26 cellular contexts compared by ENCODE assay signal in genomic region chr16:71489122-71489521, GRCh38. TPM values are rescaled to one million over a fixed set of nuclear protein-coding genes. Genes with fewer than 3 reads are reported as not detected.
A peak's percentile ranks its signal among the peaks of the same experiment; 100 is the strongest.
DNase-seq lines count a peak whose midpoint lies in the region; ATAC-seq, FAIRE-seq and TF ChIP-seq lines count a peak whose summit lies in the region.
"Had no signal": no experiment of that assay in that cellular context is flagged by ENCODE, and none has a peak within 500 bp of the region (broad histone marks: within the 10 kb centered on the region; RNA-seq: fewer than 3 reads in every experiment).

Gene ZNF19 (minus strand): TSS chr16:71489324. CDS start chr16:71482114, 7,210 bp downstream.

- H3K36me3 ChIP-seq in heart right ventricle (no peaks in the 10 kb centered on the region), K562 (ENCODE audit: control insufficient read depth, insufficient read depth, low read length) (no peaks in the 10 kb centered on the region; the same call in 2 of the 3 replicates), upper lobe of right lung (no peaks in the 10 kb centered on the region)
- H3K36me3 ChIP-seq: BE2C, MG63 had no signal

- POLR2A ChIA-PET in K562 (lab: Yijun Ruan, JAX), result no interaction called here

- CTCF ChIA-PET in K562 (lab: Yijun Ruan, JAX; ENCODE audit: low intra/inter-chr PET ratio), result no interaction called here

- H3K4me2 ChIP-seq in K562 (ENCODE audit: insufficient read depth, low read length), result no peak within 1 kb of the TSS

- no peaks in the 10 kb centered on the region for H3K9me1 ChIP-seq in K562 (ENCODE audit: control insufficient read depth, insufficient read depth, low read length)

- H3K4me3 ChIP-seq in heart right ventricle (no peak within 1 kb of the TSS), K562 (no peak within 1 kb of the TSS), upper lobe of right lung (no peak within 1 kb of the TSS)
- H3K4me3 ChIP-seq: MG63 had no signal

- no peak for FAIRE-seq in K562 (lab: Jason Lieb, UNC)
- FAIRE-seq: GM12892 had no signal

- H3K4me3 Mint-ChIP-seq in progenitor cell of endocrine pancreas (ENCODE audit: low read depth), result no peak within 1 kb of the TSS
- H3K4me3 Mint-ChIP-seq: CD14-positive monocyte had no signal

- no peak for TF ChIP-seq EP300 in K562 (IDR thresholded peaks at IDR 0.05; ENCODE audit: low read length)

- TF ChIP-seq RAD21 in K562 (CRISPR knock-in tag; conservative IDR thresholded peaks at IDR 0.05 in 1 of 2, IDR thresholded peaks at IDR 0.05 in 1 of 2), result no peak

- no peaks in the 10 kb centered on the region for H4K20me1 ChIP-seq in K562 (replicated peaks; ENCODE audit: control insufficient read depth, insufficient read depth, low read length)

- TF ChIP-seq CTCF in heart right ventricle (IDR thresholded peaks at IDR 0.05) (no peak), K562 (IDR thresholded peaks at IDR 0.05 in 2 of 3, conservative IDR thresholded peaks at IDR 0.05 in 1 of 3; ENCODE audit: insufficient read depth in 2 of 3, low read depth in 1 of 3, low read length in 3 of 3) (no peak), progenitor cell of endocrine pancreas (IDR thresholded peaks at IDR 0.05; ENCODE audit: unreplicated experiment) (no peak), upper lobe of right lung (IDR thresholded peaks at IDR 0.05) (no peak)

- no peak within 1 kb of the TSS for H3K27ac Mint-ChIP-seq in progenitor cell of endocrine pancreas

- no peak within 1 kb of the TSS for H3K9ac ChIP-seq in K562 (ENCODE audit: insufficient read depth in 1 of 2, low read depth in 2 of 2, low read length in 2 of 2)

- no peaks in the 10 kb centered on the region for H3K9me3 Mint-ChIP-seq in progenitor cell of endocrine pancreas (ENCODE audit: low read depth)
- H3K9me3 Mint-ChIP-seq: CD8-positive, alpha-beta memory T cell had no signal

- H3K27me3 Mint-ChIP-seq in progenitor cell of endocrine pancreas, result no peaks in the 10 kb centered on the region

- WGBS in heart right ventricle, 2 donors, result 85 to 86% methylated on average over 22 of the region's 22 CpGs
- WGBS in K562 (ENCODE audit: insufficient coverage, low coverage, missing lambda C conversion rate), result 94% methylated on average over 21 of the region's 22 CpGs

- peaks cover 5% of the 10 kb centered on the region for H3K4me1 Mint-ChIP-seq in progenitor cell of endocrine pancreas (ENCODE audit: low read depth)

- H3K9me3 ChIP-seq in heart right ventricle (no peaks in the 10 kb centered on the region), K562 (replicated peaks; ENCODE audit: control insufficient read depth, insufficient read depth, low read depth, low read length) (no peaks in the 10 kb centered on the region; the same call in 1 of the 2 replicates), upper lobe of right lung (no peaks in the 10 kb centered on the region)
- H3K9me3 ChIP-seq: BE2C, MG63 had no signal

- peaks cover 0 to 5% (median 0%) of the 10 kb centered on the region in 9 donors for H3K4me1 ChIP-seq in heart right ventricle
- peaks cover 18 to 25% of the 10 kb centered on the region in 2 experiments for H3K4me1 ChIP-seq in K562 (replicated peaks in 1 of 2; ENCODE audit: control insufficient read depth in 2 of 2, insufficient read depth in 2 of 2, low read length in 2 of 2)
- no peaks in the 10 kb centered on the region for H3K4me1 ChIP-seq in upper lobe of right lung
- H3K4me1 ChIP-seq: BE2C had no signal

- intact Hi-C loops in left cardiac atrium (cut with DNase I) (no loop called here), heart right ventricle (cut with DNase I) (loop anchor here in 1 of 10 donors (5.0 kb wide), 1 partner anchor 37 kb away; no protein-coding TSS in a partner anchor), K562 (cut with micrococcal nuclease) (no loop called here), upper lobe of right lung (cut with DNase I) (no loop called here), head of caudate nucleus (cut with DNase I) (loop anchor here (10.0 kb wide), 1 partner anchor 76 kb away; no protein-coding TSS in a partner anchor)

- BruUV-seq in K562 (replicated peaks; lab: Mats Ljungman, UMichigan), result no TSS peak

- no peak within 1 kb of the TSS for H3K27ac ChIP-seq in heart right ventricle
- H3K27ac ChIP-seq in K562 (ENCODE audit: extremely low read depth, low read depth, low read length), result no peak within 1 kb of the TSS
- no peak within 1 kb of the TSS for H3K27ac ChIP-seq in upper lobe of right lung

- ATAC-seq in left cardiac atrium (no peak), heart right ventricle (no peak), K562 (no peak), upper lobe of right lung (no peak), GM18517 (IDR thresholded peaks at IDR 0.05; ENCODE audit: unreplicated experiment) (no peak)
- ATAC-seq: Panc1 had no signal

- H3K79me2 ChIP-seq in K562 (ENCODE audit: control insufficient read depth, insufficient read depth, low read length), result no peaks in the 10 kb centered on the region

- no peaks in the 10 kb centered on the region for H3K36me3 Mint-ChIP-seq in progenitor cell of endocrine pancreas (ENCODE audit: insufficient read depth)
- H3K36me3 Mint-ChIP-seq: CD14-positive monocyte; CD8-positive, alpha-beta memory T cell had no signal

- peak within 1 kb of the TSS; percentile 52 for H2AFZ ChIP-seq in K562 (ENCODE audit: low read depth, low read length)

- H3K27me3 ChIP-seq in heart right ventricle (peaks cover 0 to 4% (median 0%) of the 10 kb centered on the region in 7 donors), K562 (ENCODE audit: control insufficient read depth in 2 of 2, insufficient read depth in 2 of 2, low read length in 2 of 2) (no peaks in the 10 kb centered on the region), upper lobe of right lung (no peaks in the 10 kb centered on the region)
- H3K27me3 ChIP-seq: MG63 had no signal

- in situ Hi-C loops in K562 (cut with MboI), result no loop called here

- peak; percentile 20 for DNase-seq in left cardiac atrium
- DNase-seq in heart right ventricle, result no peak
- DNase-seq in K562 (ENCODE audit: extremely low read depth in 1 of 4, low spot score in 3 of 4), result no peak
- DNase-seq in progenitor cell of endocrine pancreas (ENCODE audit: low spot score, unreplicated experiment), result no peak
- DNase-seq in upper lobe of right lung, result no peak
- DNase-seq in head of caudate nucleus, result no peak
- no peak for DNase-seq in GM19238 (ENCODE audit: insufficient read length, low spot score)
- DNase-seq: 8988T; ACHN; BE2C; CD8-positive, alpha-beta memory T cell; DND-41; H7; KG1; MG63; NCI-H1105 treated with DMSO at 0.1 percent for 48 hours; NCI-H146; NCI-H1930; NCI-H446 treated with DMSO at 0.1 percent for 48 hours; NCI-H526; NCI-H82; SHP77 treated with DMSO at 0.1 percent for 48 hours had no signal

- no peak for TF ChIP-seq POLR2A in K562 (conservative IDR thresholded peaks at IDR 0.05)

TF ChIP-seq in K562, 482 proteins besides CTCF, POLR2A, EP300 and RAD21:
- TF ChIP-seq ZBTB33 (CRISPR knock-in tag; IDR thresholded peaks at IDR 0.05), result peak; percentile 40; the same call in 1 of the 2 replicates
- no peak for TF ChIP-seq ELF2 (CRISPR knock-in tag; IDR thresholded peaks at IDR 0.05)
- no peak for TF ChIP-seq HDAC6 (IDR thresholded peaks at IDR 0.05; ENCODE audit: low read depth, low read length)

RNA-seq across cellular contexts. Expression of gene ZNF19, which starts in this region (rescaled TPM):
- total RNA-seq in left cardiac atrium (1 to 10 TPM; 3.5 to 3.7 TPM), heart right ventricle (1 to 10 TPM in 9 of 10 donors, under 1 TPM in 1; 0.59 to 3.4 (median 1.5) TPM), K562 (2014; rRNA removed) (1.1 and 1.8 TPM in 2 replicates), K562 (2014; rRNA removed; fragmentation: Illumina TruSeq; extraction: Trizol) (2.6 and 3.2 TPM in 2 replicates), K562 (2015; rRNA removed; fragmentation: Illumina TruSeq; extraction: Trizol) (1.5 and 2.3 TPM in 2 replicates), K562 (2021) (1.6 and 2.0 TPM in 2 replicates), progenitor cell of endocrine pancreas (15.7 and 17.1 TPM in 2 replicates), upper lobe of right lung (11.4 TPM)
- polyA plus RNA-seq in heart right ventricle (1 to 10 TPM in 1 of 2 donors, under 1 TPM in 1; 0.93 to 2.0 TPM), K562 (2011; rRNA removed) (1.3 and 1.7 TPM in 2 replicates), K562 (2014; fragmentation: Illumina TruSeq; extraction: Trizol) (1.2 and 2.4 TPM in 2 replicates), K562 (2014; fragmentation: Nextera tagmentation; extraction: Ambion mirVana) (1 to 10 TPM; 1.8 to 2.8 TPM), K562 (2014; rRNA removed) (0.58 and 1.2 TPM in 2 replicates)
- 7.6 and 11.0 TPM in 2 replicates for total RNA-seq in K562 (2011; cell fraction: chromatin; rRNA removed; ENCODE audit: low replicate concordance)
- 4.1 and 4.3 TPM in 2 replicates for total RNA-seq in K562 (2011; cell fraction: nucleolus; rRNA removed)
- total RNA-seq in K562 (2011; cell fraction: nucleoplasm; rRNA removed), result 5.9 and 9.8 TPM in 2 replicates
- polyA plus RNA-seq in K562 (2011; cell fraction: cytosol; rRNA removed), result 0.21 and 0.47 TPM in 2 replicates
- polyA plus RNA-seq in K562 (2011; cell fraction: nucleus; rRNA removed), result 2.5 and 4.8 TPM in 2 replicates
- 0.89 and 1.6 TPM in 2 replicates for polyA plus RNA-seq in K562 (2012)
- 3.0 and 5.2 TPM in 2 replicates for polyA minus RNA-seq in K562 (2011; rRNA and poly(A)+ RNA removed)
- polyA minus RNA-seq in K562 (2011; cell fraction: cytosol; rRNA and poly(A)+ RNA removed), result 1.1 TPM in 1 of 2 replicates, not detected in the other
- 3.0 and 4.3 TPM in 2 replicates for polyA minus RNA-seq in K562 (2011; cell fraction: nucleus; rRNA and poly(A)+ RNA removed)
